1 cellular context compared by ENCODE assay signal in the genomic region with DNA sequence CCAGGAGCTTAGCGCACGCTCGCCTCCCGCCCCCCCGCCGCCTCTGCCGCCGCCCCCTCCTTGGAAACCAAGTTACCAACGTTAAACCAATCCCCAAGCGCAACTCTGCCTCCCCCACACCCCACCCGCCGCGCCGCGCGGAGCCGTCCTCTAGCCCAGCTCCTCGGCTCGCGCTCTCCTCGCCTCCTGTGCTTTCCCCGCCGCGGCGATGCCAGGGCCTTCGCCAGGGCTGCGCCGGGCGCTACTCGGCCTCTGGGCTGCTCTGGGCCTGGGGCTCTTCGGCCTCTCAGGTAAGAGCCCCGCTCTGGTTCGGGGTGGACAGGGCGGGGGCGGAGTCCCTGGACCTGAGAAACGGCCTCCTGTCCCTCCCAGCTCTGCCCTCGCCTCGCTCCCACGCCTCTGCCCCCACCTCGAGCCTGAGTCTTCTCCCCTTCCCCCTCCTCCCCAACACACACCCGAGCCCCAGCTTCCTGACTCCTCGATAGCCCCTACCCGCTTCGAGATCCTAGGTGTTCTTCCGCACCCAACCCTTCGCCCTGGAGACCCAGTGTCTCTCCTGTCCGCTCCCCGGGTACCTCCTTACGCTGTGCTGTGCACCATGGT.
TF ChIP-seq lines count a peak whose summit lies in the region.

A gene with protein sequence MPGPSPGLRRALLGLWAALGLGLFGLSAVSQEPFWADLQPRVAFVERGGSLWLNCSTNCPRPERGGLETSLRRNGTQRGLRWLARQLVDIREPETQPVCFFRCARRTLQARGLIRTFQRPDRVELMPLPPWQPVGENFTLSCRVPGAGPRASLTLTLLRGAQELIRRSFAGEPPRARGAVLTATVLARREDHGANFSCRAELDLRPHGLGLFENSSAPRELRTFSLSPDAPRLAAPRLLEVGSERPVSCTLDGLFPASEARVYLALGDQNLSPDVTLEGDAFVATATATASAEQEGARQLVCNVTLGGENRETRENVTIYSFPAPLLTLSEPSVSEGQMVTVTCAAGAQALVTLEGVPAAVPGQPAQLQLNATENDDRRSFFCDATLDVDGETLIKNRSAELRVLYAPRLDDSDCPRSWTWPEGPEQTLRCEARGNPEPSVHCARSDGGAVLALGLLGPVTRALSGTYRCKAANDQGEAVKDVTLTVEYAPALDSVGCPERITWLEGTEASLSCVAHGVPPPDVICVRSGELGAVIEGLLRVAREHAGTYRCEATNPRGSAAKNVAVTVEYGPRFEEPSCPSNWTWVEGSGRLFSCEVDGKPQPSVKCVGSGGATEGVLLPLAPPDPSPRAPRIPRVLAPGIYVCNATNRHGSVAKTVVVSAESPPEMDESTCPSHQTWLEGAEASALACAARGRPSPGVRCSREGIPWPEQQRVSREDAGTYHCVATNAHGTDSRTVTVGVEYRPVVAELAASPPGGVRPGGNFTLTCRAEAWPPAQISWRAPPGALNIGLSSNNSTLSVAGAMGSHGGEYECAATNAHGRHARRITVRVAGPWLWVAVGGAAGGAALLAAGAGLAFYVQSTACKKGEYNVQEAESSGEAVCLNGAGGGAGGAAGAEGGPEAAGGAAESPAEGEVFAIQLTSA (plus strand): TSS at position 117 of the 603 bp plus-strand sequence. CDS start 92 bp downstream, at position 209.

TF ChIP-seq in K562, 482 proteins besides CTCF, POLR2A, EP300 and RAD21 (continued from another document):
- TF ChIP-seq, protein P1, sequence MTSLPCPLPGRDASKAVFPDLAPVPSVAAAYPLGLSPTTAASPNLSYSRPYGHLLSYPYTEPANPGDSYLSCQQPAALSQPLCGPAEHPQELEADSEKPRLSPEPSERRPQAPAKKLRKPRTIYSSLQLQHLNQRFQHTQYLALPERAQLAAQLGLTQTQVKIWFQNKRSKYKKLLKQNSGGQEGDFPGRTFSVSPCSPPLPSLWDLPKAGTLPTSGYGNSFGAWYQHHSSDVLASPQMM (CRISPR knock-in tag; IDR thresholded peaks at IDR 0.05): no peak
- TF ChIP-seq ZBTB17 (CRISPR knock-in tag; IDR thresholded peaks at IDR 0.05) (peak; percentile 73; the same call in 1 of the 2 replicates), DACH1 (IDR thresholded peaks at IDR 0.05; ENCODE audit: partially characterized antibody) (no peak), TCF3 (CRISPR knock-in tag; IDR thresholded peaks at IDR 0.05) (no peak), RBM39 (optimal IDR thresholded peaks at IDR 0.05; ENCODE audit: low read depth, low read length) (no peak), NBN (IDR thresholded peaks at IDR 0.05; ENCODE audit: low read depth) (0 out of 2 replicates have a peak, but pooled peaks have one; percentile 11), ZNF217 (CRISPR knock-in tag; IDR thresholded peaks at IDR 0.05) (no peak), ZNF316 (IDR thresholded peaks at IDR 0.05) (no peak), KLF16 (IDR thresholded peaks at IDR 0.05) (no peak), PHB2 (IDR thresholded peaks at IDR 0.05; ENCODE audit: low read depth) (no peak), ZNF778 (CRISPR knock-in tag; IDR thresholded peaks at IDR 0.05) (no peak), ZNF408 (CRISPR knock-in tag; IDR thresholded peaks at IDR 0.05; ENCODE audit: low read depth) (no peak), TCF7L2 (IDR thresholded peaks at IDR 0.05; ENCODE audit: low read depth, low read length) (no peak)
- TF ChIP-seq, protein P2, sequence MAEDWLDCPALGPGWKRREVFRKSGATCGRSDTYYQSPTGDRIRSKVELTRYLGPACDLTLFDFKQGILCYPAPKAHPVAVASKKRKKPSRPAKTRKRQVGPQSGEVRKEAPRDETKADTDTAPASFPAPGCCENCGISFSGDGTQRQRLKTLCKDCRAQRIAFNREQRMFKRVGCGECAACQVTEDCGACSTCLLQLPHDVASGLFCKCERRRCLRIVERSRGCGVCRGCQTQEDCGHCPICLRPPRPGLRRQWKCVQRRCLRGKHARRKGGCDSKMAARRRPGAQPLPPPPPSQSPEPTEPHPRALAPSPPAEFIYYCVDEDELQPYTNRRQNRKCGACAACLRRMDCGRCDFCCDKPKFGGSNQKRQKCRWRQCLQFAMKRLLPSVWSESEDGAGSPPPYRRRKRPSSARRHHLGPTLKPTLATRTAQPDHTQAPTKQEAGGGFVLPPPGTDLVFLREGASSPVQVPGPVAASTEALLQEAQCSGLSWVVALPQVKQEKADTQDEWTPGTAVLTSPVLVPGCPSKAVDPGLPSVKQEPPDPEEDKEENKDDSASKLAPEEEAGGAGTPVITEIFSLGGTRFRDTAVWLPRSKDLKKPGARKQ (CRISPR knock-in tag; IDR thresholded peaks at IDR 0.05): no peak
- TF ChIP-seq, protein P3, sequence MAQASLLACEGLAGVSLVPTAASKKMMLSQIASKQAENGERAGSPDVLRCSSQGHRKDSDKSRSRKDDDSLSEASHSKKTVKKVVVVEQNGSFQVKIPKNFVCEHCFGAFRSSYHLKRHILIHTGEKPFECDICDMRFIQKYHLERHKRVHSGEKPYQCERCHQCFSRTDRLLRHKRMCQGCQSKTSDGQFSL (CRISPR knock-in tag; IDR thresholded peaks at IDR 0.05): peak; percentile 69; the same call in 1 of the 2 replicates
- TF ChIP-seq, protein P3 (tag; IDR thresholded peaks at IDR 0.05): no peak
- TF ChIP-seq, protein P4, sequence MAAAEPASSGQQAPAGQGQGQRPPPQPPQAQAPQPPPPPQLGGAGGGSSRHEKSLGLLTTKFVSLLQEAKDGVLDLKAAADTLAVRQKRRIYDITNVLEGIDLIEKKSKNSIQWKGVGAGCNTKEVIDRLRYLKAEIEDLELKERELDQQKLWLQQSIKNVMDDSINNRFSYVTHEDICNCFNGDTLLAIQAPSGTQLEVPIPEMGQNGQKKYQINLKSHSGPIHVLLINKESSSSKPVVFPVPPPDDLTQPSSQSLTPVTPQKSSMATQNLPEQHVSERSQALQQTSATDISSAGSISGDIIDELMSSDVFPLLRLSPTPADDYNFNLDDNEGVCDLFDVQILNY (CRISPR knock-in tag; IDR thresholded peaks at IDR 0.05): no peak
- TF ChIP-seq, protein P5, sequence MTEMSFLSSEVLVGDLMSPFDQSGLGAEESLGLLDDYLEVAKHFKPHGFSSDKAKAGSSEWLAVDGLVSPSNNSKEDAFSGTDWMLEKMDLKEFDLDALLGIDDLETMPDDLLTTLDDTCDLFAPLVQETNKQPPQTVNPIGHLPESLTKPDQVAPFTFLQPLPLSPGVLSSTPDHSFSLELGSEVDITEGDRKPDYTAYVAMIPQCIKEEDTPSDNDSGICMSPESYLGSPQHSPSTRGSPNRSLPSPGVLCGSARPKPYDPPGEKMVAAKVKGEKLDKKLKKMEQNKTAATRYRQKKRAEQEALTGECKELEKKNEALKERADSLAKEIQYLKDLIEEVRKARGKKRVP (CRISPR knock-in tag; IDR thresholded peaks at IDR 0.05): no peak
- TF ChIP-seq, protein P6, sequence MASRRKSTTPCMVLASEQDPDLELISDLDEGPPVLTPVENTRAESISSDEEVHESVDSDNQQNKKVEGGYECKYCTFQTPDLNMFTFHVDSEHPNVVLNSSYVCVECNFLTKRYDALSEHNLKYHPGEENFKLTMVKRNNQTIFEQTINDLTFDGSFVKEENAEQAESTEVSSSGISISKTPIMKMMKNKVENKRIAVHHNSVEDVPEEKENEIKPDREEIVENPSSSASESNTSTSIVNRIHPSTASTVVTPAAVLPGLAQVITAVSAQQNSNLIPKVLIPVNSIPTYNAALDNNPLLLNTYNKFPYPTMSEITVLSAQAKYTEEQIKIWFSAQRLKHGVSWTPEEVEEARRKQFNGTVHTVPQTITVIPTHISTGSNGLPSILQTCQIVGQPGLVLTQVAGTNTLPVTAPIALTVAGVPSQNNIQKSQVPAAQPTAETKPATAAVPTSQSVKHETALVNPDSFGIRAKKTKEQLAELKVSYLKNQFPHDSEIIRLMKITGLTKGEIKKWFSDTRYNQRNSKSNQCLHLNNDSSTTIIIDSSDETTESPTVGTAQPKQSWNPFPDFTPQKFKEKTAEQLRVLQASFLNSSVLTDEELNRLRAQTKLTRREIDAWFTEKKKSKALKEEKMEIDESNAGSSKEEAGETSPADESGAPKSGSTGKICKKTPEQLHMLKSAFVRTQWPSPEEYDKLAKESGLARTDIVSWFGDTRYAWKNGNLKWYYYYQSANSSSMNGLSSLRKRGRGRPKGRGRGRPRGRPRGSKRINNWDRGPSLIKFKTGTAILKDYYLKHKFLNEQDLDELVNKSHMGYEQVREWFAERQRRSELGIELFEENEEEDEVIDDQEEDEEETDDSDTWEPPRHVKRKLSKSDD (conservative IDR thresholded peaks at IDR 0.05; ENCODE audit: low read length): no peak
- TF ChIP-seq, protein P7, sequence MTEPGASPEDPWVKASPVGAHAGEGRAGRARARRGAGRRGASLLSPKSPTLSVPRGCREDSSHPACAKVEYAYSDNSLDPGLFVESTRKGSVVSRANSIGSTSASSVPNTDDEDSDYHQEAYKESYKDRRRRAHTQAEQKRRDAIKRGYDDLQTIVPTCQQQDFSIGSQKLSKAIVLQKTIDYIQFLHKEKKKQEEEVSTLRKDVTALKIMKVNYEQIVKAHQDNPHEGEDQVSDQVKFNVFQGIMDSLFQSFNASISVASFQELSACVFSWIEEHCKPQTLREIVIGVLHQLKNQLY (CRISPR knock-in tag; conservative IDR thresholded peaks at IDR 0.05): no peak
TF ChIP-seq in K562: peak in this region for 62.
